ENCODE assay signal across 8 cellular contexts in the genomic region with DNA sequence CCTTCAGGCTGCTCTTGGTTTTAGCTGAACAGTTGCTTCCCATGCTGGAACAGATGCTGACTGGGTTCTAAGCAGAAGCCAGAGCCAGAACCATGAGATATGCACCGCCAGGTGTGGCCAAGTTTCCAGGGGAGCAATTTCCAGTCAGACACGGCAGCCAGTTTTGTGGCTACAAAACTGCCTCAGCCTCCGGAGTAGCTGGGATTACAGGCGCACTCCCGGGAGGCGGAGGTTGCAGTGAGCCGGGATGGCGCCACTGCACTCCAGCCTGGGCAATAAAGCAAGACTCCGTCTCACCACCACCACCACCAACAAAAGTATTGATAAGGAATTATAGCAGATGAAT. TPM values are rescaled to one million over a fixed set of nuclear protein-coding genes. Genes with fewer than 3 reads are reported as not detected.
DNase-seq lines count a peak whose midpoint lies in the region; ATAC-seq and TF ChIP-seq lines count a peak whose summit lies in the region.

No MANE protein-coding gene starts in this region.

- POLR2A ChIA-PET in IMR-90 (lab: Charles Lee; ENCODE audit: unreplicated experiment): no interaction called here

- peak overlapping the region; percentile 88; the same call in 1 of the 2 replicates for H3K14ac ChIP-seq in IMR-90 (replicated peaks; ENCODE audit: low read depth, low read length)

- H2BK5ac ChIP-seq in IMR-90 (ENCODE audit: low read depth, low read length, poor library complexity, severe bottlenecking): no peak overlapping the region

- no TSS peak for BruUV-seq in IMR-90 (replicated peaks; lab: Mats Ljungman, UMichigan)

- H3K36me3 ChIP-seq in IMR-90 (ENCODE audit: control insufficient read depth, insufficient read depth, low read length) (no peaks in the 10 kb centered on the region), adipocyte (ENCODE audit: control insufficient read depth, insufficient read depth, low read length, severe bottlenecking) (no peaks in the 10 kb centered on the region)

- peak overlapping the region; percentile 96 for H3K27ac Mint-ChIP-seq in stimulated activated naive B cell treated with anti-CD40 and anti-IgM and Interleukin-4, amounts not matched to agents 10 μg/mL and 1 μg/mL and 100 μg/mL, for 72 hours

- H3K4me3 Mint-ChIP-seq in stimulated activated naive B cell treated with anti-CD40 and anti-IgM and Interleukin-4, amounts not matched to agents 10 μg/mL and 1 μg/mL and 100 μg/mL, for 72 hours: peak overlapping the region; percentile 95 to 97

- CTCF ChIA-PET in IMR-90 (lab: Yijun Ruan, JAX): no interaction called here

- peak overlapping the region; percentile 86 for H3K4ac ChIP-seq in IMR-90 (ENCODE audit: low read depth, low read length)

- H3K9me1 ChIP-seq in IMR-90 (ENCODE audit: insufficient read depth, low read length): peaks cover 6% of the 10 kb centered on the region; the same call in 1 of the 2 replicates

- TF ChIP-seq POLR2A in IMR-90 (IDR thresholded peaks at IDR 0.05; ENCODE audit: low read depth, low read length): no peak

- H4K91ac ChIP-seq in IMR-90 (ENCODE audit: insufficient read depth, low read depth, low read length): peak overlapping the region; percentile 65; the same call in 1 of the 2 replicates

- dilution Hi-C loops in IMR-90 (cut with HindIII; ENCODE audit: low sequenced_read_pairs, unreplicated experiment): no loop called here

- peak; percentile 43 for DNase-seq in COR-L47 (lab: John Stamatoyannopoulos, UW)
- no peak for DNase-seq in IMR-90
- DNase-seq in adipocyte (ENCODE audit: low read depth): no peak
- DNase-seq in inferior parietal cortex (ENCODE audit: extremely low spot score): peak; percentile 47
- DNase-seq in stimulated activated naive B cell treated with anti-CD40 and anti-IgM and Interleukin-4, amounts not matched to agents 10 μg/mL and 1 μg/mL and 100 μg/mL, for 72 hours: no peak
- no peak for DNase-seq in posterior vena cava (ENCODE audit: low spot score)
- DNase-seq in stimulated activated naive CD4-positive, alpha-beta T cell treated with Interleukin-2 at 50 U/mL for 16 hours (lab: John Stamatoyannopoulos, UW): no peak

- H3K36me3 Mint-ChIP-seq in stimulated activated naive B cell treated with anti-CD40 and anti-IgM and Interleukin-4, amounts not matched to agents 10 μg/mL and 1 μg/mL and 100 μg/mL, for 72 hours: peaks cover 9 to 24% of the 10 kb centered on the region in 2 donors

- peak overlapping the region; percentile 80 for H2BK120ac ChIP-seq in IMR-90 (ENCODE audit: low read depth, low read length)

- in situ Hi-C loops in IMR-90 (cut with MboI; ENCODE audit: low sequenced_read_pairs): no loop called here

- H3K56ac ChIP-seq in IMR-90 (ENCODE audit: extremely low read depth, insufficient read depth, low read length): no peak overlapping the region

- peaks cover 10 to 12% of the 10 kb centered on the region in 2 donors for H3K4me1 Mint-ChIP-seq in stimulated activated naive B cell treated with anti-CD40 and anti-IgM and Interleukin-4, amounts not matched to agents 10 μg/mL and 1 μg/mL and 100 μg/mL, for 72 hours

- no peak for TF ChIP-seq CTCF in IMR-90 (conservative IDR thresholded peaks at IDR 0.05; ENCODE audit: low read depth, low read length)

- peak overlapping the region; percentile 92 for H3K23ac ChIP-seq in IMR-90 (ENCODE audit: low read depth, low read length)

- WGBS in IMR-90 (ENCODE audit: extremely low coverage in 2 of 2, insufficient read length in 1 of 2), 2 experiments: 30% methylated on average over 2 of the region's 9 CpGs; no CpG with 5 or more reads in 1 of the 2 experiments

- ATAC-seq in IMR-90 (ENCODE audit: low read depth): no peak
- no peak for ATAC-seq in stimulated activated naive B cell treated with anti-CD40 and anti-IgM and Interleukin-4, amounts not matched to agents 10 μg/mL and 1 μg/mL and 100 μg/mL, for 72 hours (replicated peaks)
- no peak for ATAC-seq in HG03280 (IDR thresholded peaks at IDR 0.05; ENCODE audit: unreplicated experiment)

- TF ChIP-seq RAD21 in IMR-90 (IDR thresholded peaks at IDR 0.05; ENCODE audit: low read length): no peak

- 0 out of 2 replicates have a peak overlapping the region, but pooled peaks have one; percentile 29 for H3K9ac ChIP-seq in IMR-90 (ENCODE audit: low read depth, low read length)
- peak overlapping the region; percentile 84 for H3K9ac ChIP-seq in adipocyte (ENCODE audit: low read length)

- H4K20me1 ChIP-seq in IMR-90 (ENCODE audit: insufficient read depth, low read length): no peaks in the 10 kb centered on the region

- H3K79me1 ChIP-seq in IMR-90 (ENCODE audit: low read depth in 1 of 2, low read length in 2 of 2): peaks cover 0 to 3% of the 10 kb centered on the region in 2 experiments; a peak in 1 of 4 replicates

- H3K4me3 ChIP-seq in IMR-90 (ENCODE audit: insufficient read depth, low read depth, low read length) (peak overlapping the region; percentile 93), adipocyte (ENCODE audit: low read length) (peak overlapping the region; percentile 93)

- H3K4me1 ChIP-seq in IMR-90 (ENCODE audit: control insufficient read depth, insufficient read depth, low read length) (no peaks in the 10 kb centered on the region), adipocyte (ENCODE audit: control insufficient read depth, insufficient read depth, low read length) (peaks cover 12% of the 10 kb centered on the region)

- intact Hi-C loops in IMR-90 (cut with micrococcal nuclease) (loop anchor here (2.0 kb wide), 1 partner anchor 318 kb away; no protein-coding TSS in a partner anchor), posterior vena cava (cut with DNase I) (no loop called here)

- H4K5ac ChIP-seq in IMR-90 (ENCODE audit: low read depth, low read length): peak overlapping the region; percentile 24; the same call in 1 of the 2 replicates

- no peak overlapping the region; the same call in 1 of the 2 replicates for H3K27ac ChIP-seq in IMR-90 (ENCODE audit: insufficient read depth, low read length)

- no peaks in the 10 kb centered on the region for H3K9me3 Mint-ChIP-seq in stimulated activated naive B cell treated with anti-CD40 and anti-IgM and Interleukin-4, amounts not matched to agents 10 μg/mL and 1 μg/mL and 100 μg/mL, for 72 hours

- H4K8ac ChIP-seq in IMR-90 (ENCODE audit: low read depth in 2 of 2, low read length in 2 of 2): peak overlapping the region; percentile 68 to 98

- H3K27me3 Mint-ChIP-seq in stimulated activated naive B cell treated with anti-CD40 and anti-IgM and Interleukin-4, amounts not matched to agents 10 μg/mL and 1 μg/mL and 100 μg/mL, for 72 hours: no peaks in the 10 kb centered on the region

- peak overlapping the region; percentile 10; the same call in 1 of the 2 replicates for H2AK5ac ChIP-seq in IMR-90 (ENCODE audit: low read depth, low read length)

- H2BK15ac ChIP-seq in IMR-90 (ENCODE audit: low read depth, low read length): no peak overlapping the region; the same call in 2 of the 3 replicates

- H2BK20ac ChIP-seq in IMR-90 (ENCODE audit: low read depth, low read length): no peak overlapping the region

- H2AK9ac ChIP-seq in IMR-90 (replicated peaks; ENCODE audit: low read depth, low read length, poor library complexity): peak overlapping the region; percentile 8

- peak overlapping the region; percentile 88 for H3K4me2 ChIP-seq in IMR-90 (ENCODE audit: low read depth, low read length)

- no peaks in the 10 kb centered on the region for H3K27me3 ChIP-seq in IMR-90 (ENCODE audit: control insufficient read depth, insufficient read depth, low read length)
- no peaks in the 10 kb centered on the region for H3K27me3 ChIP-seq in adipocyte (replicated peaks; ENCODE audit: control insufficient read depth, insufficient read depth, low read length)

- H3K18ac ChIP-seq in IMR-90 (ENCODE audit: low read depth, low read length): no peak overlapping the region

- H3K9me3 ChIP-seq in IMR-90 (ENCODE audit: control insufficient read depth, insufficient read depth, low read length) (no peaks in the 10 kb centered on the region), adipocyte (ENCODE audit: control insufficient read depth, low read length) (no peaks in the 10 kb centered on the region)

- H2AFZ ChIP-seq in IMR-90 (replicated peaks; ENCODE audit: low read length, poor library complexity): peak overlapping the region; percentile 99

TF ChIP-seq in IMR-90, 13 proteins besides CTCF, POLR2A, EP300 and RAD21 (continues in another document):
- TF ChIP-seq MAFK (IDR thresholded peaks at IDR 0.05; ENCODE audit: low read depth, low read length): no peak
- no peak for TF ChIP-seq RCOR1 (IDR thresholded peaks at IDR 0.05; ENCODE audit: insufficient replicate concordance, low read length)
- TF ChIP-seq, protein P1, sequence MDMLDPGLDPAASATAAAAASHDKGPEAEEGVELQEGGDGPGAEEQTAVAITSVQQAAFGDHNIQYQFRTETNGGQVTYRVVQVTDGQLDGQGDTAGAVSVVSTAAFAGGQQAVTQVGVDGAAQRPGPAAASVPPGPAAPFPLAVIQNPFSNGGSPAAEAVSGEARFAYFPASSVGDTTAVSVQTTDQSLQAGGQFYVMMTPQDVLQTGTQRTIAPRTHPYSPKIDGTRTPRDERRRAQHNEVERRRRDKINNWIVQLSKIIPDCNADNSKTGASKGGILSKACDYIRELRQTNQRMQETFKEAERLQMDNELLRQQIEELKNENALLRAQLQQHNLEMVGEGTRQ (IDR thresholded peaks at IDR 0.05; ENCODE audit: low read depth, low read length): no peak

RNA-seq across cellular contexts. Expression of gene FAM161A, which starts 1.3 kb away (rescaled TPM):
- total RNA-seq in IMR-90 (2012; rRNA removed): 1.1 and 1.3 TPM in 2 replicates
- 0.63 and 0.80 TPM in 2 replicates for polyA plus RNA-seq in IMR-90 (2012; rRNA removed)
- polyA plus RNA-seq in IMR-90 (2012; cell fraction: cytosol; rRNA removed): 0.10 and 0.16 TPM in 2 replicates
- 0.27 and 1.1 TPM in 2 replicates for polyA plus RNA-seq in IMR-90 (2012; cell fraction: nucleus; rRNA removed; ENCODE audit: low replicate concordance)
- 1 to 10 TPM; 1.8 to 1.9 TPM for total RNA-seq in posterior vena cava

RNA-seq across cellular contexts. Expression of gene CCT4, which starts 33.3 kb away (rescaled TPM):
- total RNA-seq in IMR-90 (2012; rRNA removed) (187 and 233 TPM in 2 replicates), posterior vena cava (100 to 1,000 TPM in 1 of 2 donors, 10 to 100 TPM in 1; 86.9 to 113 TPM)
- 86.3 and 94.4 TPM in 2 replicates for polyA plus RNA-seq in IMR-90 (2012; rRNA removed)
- polyA plus RNA-seq in IMR-90 (2012; cell fraction: cytosol; rRNA removed): 32.7 and 49.8 TPM in 2 replicates
- 12.2 and 48.0 TPM in 2 replicates for polyA plus RNA-seq in IMR-90 (2012; cell fraction: nucleus; rRNA removed; ENCODE audit: low replicate concordance)

RNA-seq across cellular contexts. Expression of gene COMMD1, which starts 50.3 kb away (rescaled TPM):
- total RNA-seq in IMR-90 (2012; rRNA removed) (45.8 and 60.4 TPM in 2 replicates), posterior vena cava (10 to 100 TPM; 33.0 to 35.1 TPM)
- polyA plus RNA-seq in IMR-90 (2012; rRNA removed): 41.2 and 42.8 TPM in 2 replicates
- polyA plus RNA-seq in IMR-90 (2012; cell fraction: cytosol; rRNA removed): 43.9 and 55.6 TPM in 2 replicates
- 18.0 and 27.4 TPM in 2 replicates for polyA plus RNA-seq in IMR-90 (2012; cell fraction: nucleus; rRNA removed; ENCODE audit: low replicate concordance)

Comparison
In these comparisons a context has a peak if more than half of its experiments do, and no peak if none do; other contexts are left out.
1. DNase-seq: peak in COR-L47 (single experiment) and inferior parietal cortex (single experiment); none in IMR-90 (single experiment), adipocyte (single experiment), stimulated activated naive B cell treated with anti-CD40 and anti-IgM and Interleukin-4, amounts not matched to agents 10 μg/mL and 1 μg/mL and 100 μg/mL, for 72 hours (single experiment), posterior vena cava (single experiment) and stimulated activated naive CD4-positive, alpha-beta T cell treated with Interleukin-2 at 50 U/mL for 16 hours (single experiment).